10 cellular contexts compared by ENCODE assay signal in genomic region chr5:11903121-11903613, GRCh38. TPM values are rescaled to one million over a fixed set of nuclear protein-coding genes. Genes with fewer than 3 reads are reported as not detected.
DNase-seq lines count a peak whose midpoint lies in the region; ATAC-seq, FAIRE-seq and TF ChIP-seq lines count a peak whose summit lies in the region.
"Had no signal": no experiment of that assay in that cellular context is flagged by ENCODE, and none has a peak within 500 bp of the region (broad histone marks: within the 10 kb centered on the region; RNA-seq: fewer than 3 reads in every experiment).

No MANE protein-coding gene starts in this region.

- FAIRE-seq in RCC 7860 (lab: Jason Lieb, UNC) (no peak), GM12891 (lab: Jason Lieb, UNC) (no peak)

- peaks cover 50% of the 10 kb centered on the region for H3K27me3 ChIP-seq in GM23338 (ENCODE audit: insufficient read depth)
- H3K27me3 ChIP-seq: Peyer's patch had no signal

- H2AFZ ChIP-seq in GM23338 = peak overlapping the region; percentile 95

- H3K4me3 Mint-ChIP-seq in GM23338 (peak overlapping the region; percentile 70), immature natural killer cell (peak overlapping the region in 2 of 5 donors; percentile 21 to 53)

- H3K36me3 Mint-ChIP-seq in GM23338 (ENCODE audit: low read depth) (no peaks in the 10 kb centered on the region), immature natural killer cell (peaks cover 0 to 12% (median 4%) of the 10 kb centered on the region in 3 donors)

- H4K20me1 ChIP-seq in GM23338 (replicated peaks; ENCODE audit: insufficient read depth) = no peaks in the 10 kb centered on the region; the same call in 1 of the 2 replicates

- intact Hi-C loops in head of caudate nucleus (cut with DNase I) = loop anchor here (10.0 kb wide), 2 partner anchors 188 to 278 kb away; no protein-coding TSS in a partner anchor

- peak; percentile 2; the same call in 2 of the 3 replicates for ATAC-seq in GM23338
- ATAC-seq: sciatic nerve had no signal

- H3K4me1 ChIP-seq in GM23338 (ENCODE audit: insufficient read depth) = peaks cover 37% of the 10 kb centered on the region

- H3K4me1 Mint-ChIP-seq in GM23338 (peaks cover 35% of the 10 kb centered on the region), immature natural killer cell (peaks cover 0 to 4% of the 10 kb centered on the region in 2 donors)

- no peaks in the 10 kb centered on the region for H3K9me2 ChIP-seq in GM23338 (ENCODE audit: insufficient read depth)

- no peak for TF ChIP-seq POLR2A in GM12891 (IDR thresholded peaks at IDR 0.05; ENCODE audit: low read depth, low read length)

- H3K4me3 ChIP-seq in GM23338 = peak overlapping the region; percentile 80

- H3K4me2 ChIP-seq in GM23338 = peak overlapping the region; percentile 95

- H3K79me2 ChIP-seq in GM23338 (replicated peaks; ENCODE audit: insufficient read depth) = peaks cover 40% of the 10 kb centered on the region

- H3K27ac Mint-ChIP-seq in GM23338 (no peak overlapping the region), immature natural killer cell (no peak overlapping the region)

- no peak for TF ChIP-seq CTCF in GM23338 (conservative IDR thresholded peaks at IDR 0.05; ENCODE audit: low read depth in 2 of 2)

- H3K9me3 Mint-ChIP-seq in GM23338 = no peaks in the 10 kb centered on the region
- peaks cover 0 to 18% (median 3%) of the 10 kb centered on the region in 6 donors for H3K9me3 Mint-ChIP-seq in immature natural killer cell

- H3K27ac ChIP-seq in GM23338 (ENCODE audit: low read depth) = no peak overlapping the region
- H3K27ac ChIP-seq: Peyer's patch had no signal

- H3K27me3 Mint-ChIP-seq in GM23338 (ENCODE audit: insufficient read depth, low read depth, poor library complexity) = peaks cover 24% of the 10 kb centered on the region
- H3K27me3 Mint-ChIP-seq in immature natural killer cell (ENCODE audit: low read depth in 3 of 3) = peaks cover 8 to 26% (median 17%) of the 10 kb centered on the region in 3 donors

- DNase-seq in GM23338 (ENCODE audit: low spot score) (peak; percentile 25), NCI-H748 treated with DMSO at 0.1 percent for 48 hours (lab: John Stamatoyannopoulos, UW) (peak; percentile 30), head of caudate nucleus (peak in 41 of 42 donors; percentile 11 to 72 (median 47)), pons (ENCODE audit: low spot score) (peak; percentile 10), NOMO-1 (lab: John Stamatoyannopoulos, UW; ENCODE audit: unreplicated experiment in 2 of 2) (no peak), immature natural killer cell (no peak), RCC 7860 (ENCODE audit: low spot score) (no peak), GM12891 (ENCODE audit: insufficient read length, low spot score) (no peak)
- DNase-seq: Peyer's patch had no signal

- H3F3A ChIP-seq in GM23338 (replicated peaks; ENCODE audit: low read depth) = no peaks in the 10 kb centered on the region

- H3K36me3 ChIP-seq in GM23338 (ENCODE audit: insufficient read depth) = no peaks in the 10 kb centered on the region
- H3K36me3 ChIP-seq: Peyer's patch had no signal

TF ChIP-seq in GM23338, 12 proteins besides CTCF, POLR2A, EP300 and RAD21 (continues in another document):
- TF ChIP-seq ZNF331 (CRISPR knock-in tag; IDR thresholded peaks at IDR 0.05; ENCODE audit: low read depth) = no peak

TF ChIP-seq in GM12891, 5 proteins besides CTCF, POLR2A, EP300 and RAD21:
- TF ChIP-seq SPI1 (IDR thresholded peaks at IDR 0.05; ENCODE audit: low read depth, low read length) = no peak
- TF ChIP-seq POU2F2 (IDR thresholded peaks at IDR 0.05; ENCODE audit: low read depth, low read length) = no peak
- no peak for TF ChIP-seq POLR2AphosphoS5 (IDR thresholded peaks at IDR 0.05; ENCODE audit: low read depth, low read length)
- no peak for TF ChIP-seq PAX5 (IDR thresholded peaks at IDR 0.05; ENCODE audit: insufficient read depth, low read length, severe bottlenecking)
- TF ChIP-seq TAF1 (IDR thresholded peaks at IDR 0.05; ENCODE audit: low read depth, low read length) = no peak

RNA-seq across cellular contexts. Expression of gene CTNND2, which starts 1.1 kb away (rescaled TPM):
- total RNA-seq in GM23338 (2014; rRNA removed; shearing (Covaris generic)) = 6.6 and 7.0 TPM in 2 replicates
- polyA plus RNA-seq in GM23338 (2016; fragmentation: Nextera tagmentation; extraction: Ambion mirVana) = 4.3 and 5.1 TPM in 2 replicates
- polyA plus RNA-seq in immature natural killer cell = not detected
- 0.03 TPM for polyA plus RNA-seq in GM12891 (2012; ENCODE audit: low read depth, missing spikeins)

Comparison
In these comparisons a context has a peak if more than half of its experiments do, and no peak if none do; other contexts are left out.
1. DNase-seq: peak in GM23338 (single experiment), NCI-H748 treated with DMSO at 0.1 percent for 48 hours (single experiment), head of caudate nucleus (41 of 42) and pons (single experiment); none in NOMO-1 (0 of 2), immature natural killer cell (0 of 3), RCC 7860 (single experiment) and GM12891 (single experiment).